ENCODE assay signal across 9 cellular contexts in the genomic region with DNA sequence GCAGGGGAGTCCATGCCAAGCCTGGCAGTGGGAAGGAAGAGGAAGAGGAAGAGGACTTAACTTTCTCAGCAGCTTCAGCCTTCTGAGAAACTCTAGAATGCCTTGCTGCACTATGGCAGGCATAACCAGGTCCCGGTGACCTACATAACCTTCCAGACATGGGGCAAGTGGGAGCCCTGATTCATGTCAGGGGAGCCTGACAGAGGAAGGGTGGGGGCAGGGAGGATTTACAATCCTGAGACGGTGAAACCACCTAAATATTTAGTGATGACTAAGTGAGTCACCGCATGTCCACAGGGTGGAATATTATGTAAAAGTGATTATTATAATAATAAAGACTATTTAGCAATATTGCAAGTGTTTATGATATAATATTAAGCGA. TPM values are rescaled to one million over a fixed set of nuclear protein-coding genes. Genes with fewer than 3 reads are reported as not detected.
DNase-seq lines count a peak whose midpoint lies in the region; ATAC-seq, FAIRE-seq and TF ChIP-seq lines count a peak whose summit lies in the region.
"Had no signal": no experiment of that assay in that cellular context is flagged by ENCODE, and none has a peak within 500 bp of the region (broad histone marks: within the 10 kb centered on the region; RNA-seq: fewer than 3 reads in every experiment).

No MANE protein-coding gene starts in this region.

- H3K9ac ChIP-seq in HUES48 (ENCODE audit: low read depth, low read length) (peak overlapping the region; percentile 38), astrocyte (ENCODE audit: low read length) (peak overlapping the region; percentile 83)

- no peak for TF ChIP-seq CTCF in astrocyte (IDR thresholded peaks at IDR 0.05; ENCODE audit: insufficient read depth, low read depth, low read length)
- no peak for TF ChIP-seq CTCF in upper lobe of left lung (IDR thresholded peaks at IDR 0.05)

- no peak for TF ChIP-seq POLR2A in upper lobe of left lung (IDR thresholded peaks at IDR 0.05)

- 74 to 82% methylated on average over 4 of the region's 4 CpGs for WGBS in upper lobe of left lung, 2 donors

- H3K4me2 ChIP-seq in astrocyte (ENCODE audit: low read length) = peak overlapping the region; percentile 83

- H3K27ac ChIP-seq in HUES48 (ENCODE audit: low read depth, low read length) = peak overlapping the region; percentile 83
- peak overlapping the region; percentile 98 for H3K27ac ChIP-seq in astrocyte (ENCODE audit: low read depth, low read length)
- H3K27ac ChIP-seq in upper lobe of left lung = peak overlapping the region; percentile 51 to 79 (median 72)

- H3K27me3 ChIP-seq in HUES48 (ENCODE audit: control insufficient read depth, insufficient read depth, low read length) (no peaks in the 10 kb centered on the region), astrocyte (ENCODE audit: insufficient read depth, low read length) (no peaks in the 10 kb centered on the region), upper lobe of left lung (no peaks in the 10 kb centered on the region)

- H3K36me3 Mint-ChIP-seq in astrocyte (ENCODE audit: low read depth, unreplicated experiment) = peaks cover 8% of the 10 kb centered on the region
- H3K36me3 Mint-ChIP-seq: natural killer cell had no signal

- ATAC-seq in upper lobe of left lung (ENCODE audit: low FRiP score in 2 of 2) = peak in 1 of 2 donors; percentile 27
- ATAC-seq in GM21367 (IDR thresholded peaks at IDR 0.05; ENCODE audit: unreplicated experiment) = no peak
- no peak for ATAC-seq in HG03280 (IDR thresholded peaks at IDR 0.05; ENCODE audit: unreplicated experiment)
- ATAC-seq: natural killer cell had no signal

- H3K4me1 ChIP-seq in HUES48 (ENCODE audit: control insufficient read depth, insufficient read depth, low read length) = peaks cover 50% of the 10 kb centered on the region
- peaks cover 63% of the 10 kb centered on the region for H3K4me1 ChIP-seq in astrocyte (ENCODE audit: insufficient read depth, low read length)
- peaks cover 47 to 50% (median 48%) of the 10 kb centered on the region in 4 donors for H3K4me1 ChIP-seq in upper lobe of left lung

- H3K36me3 ChIP-seq in HUES48 (ENCODE audit: control insufficient read depth, insufficient read depth, low read length) (no peaks in the 10 kb centered on the region), astrocyte (ENCODE audit: insufficient read depth, low read length) (no peaks in the 10 kb centered on the region), upper lobe of left lung (no peaks in the 10 kb centered on the region)
- H3K36me3 ChIP-seq: HAP-1 had no signal

- H3K4me3 ChIP-seq in HUES48 (ENCODE audit: low read depth, low read length) = no peak overlapping the region
- H3K4me3 ChIP-seq in astrocyte (ENCODE audit: insufficient read depth, low read depth, low read length) = peak overlapping the region; percentile 32
- H3K4me3 ChIP-seq in upper lobe of left lung = no peak overlapping the region
- H3K4me3 ChIP-seq: HAP-1 had no signal

- H3K27me3 Mint-ChIP-seq in astrocyte (ENCODE audit: low read depth, unreplicated experiment) = no peaks in the 10 kb centered on the region

- no peaks in the 10 kb centered on the region for H3K79me2 ChIP-seq in astrocyte (ENCODE audit: insufficient read depth, low read length)

- peaks cover 2% of the 10 kb centered on the region for H3K9me3 Mint-ChIP-seq in astrocyte (ENCODE audit: unreplicated experiment)
- H3K9me3 Mint-ChIP-seq: natural killer cell had no signal

- peak overlapping the region; percentile 99 for H3K27ac Mint-ChIP-seq in astrocyte (ENCODE audit: unreplicated experiment)
- H3K27ac Mint-ChIP-seq: natural killer cell had no signal

- H3K4me1 Mint-ChIP-seq in astrocyte (ENCODE audit: low read depth, unreplicated experiment) = peaks cover 86% of the 10 kb centered on the region
- H3K4me1 Mint-ChIP-seq: natural killer cell had no signal

- FAIRE-seq in astrocyte (lab: Jason Lieb, UNC) = peak; percentile 80

- peak; percentile 76 for DNase-seq in astrocyte (ENCODE audit: low read depth)
- DNase-seq in kidney glomerular epithelial cell (lab: John Stamatoyannopoulos, UW) = peak; percentile 68
- DNase-seq in upper lobe of left lung = no peak
- no peak for DNase-seq in NCI-H1436 (lab: John Stamatoyannopoulos, UW)
- DNase-seq: natural killer cell had no signal

- H3K4me3 Mint-ChIP-seq in astrocyte (ENCODE audit: unreplicated experiment) = peak overlapping the region; percentile 31
- H3K4me3 Mint-ChIP-seq: natural killer cell had no signal

- TF ChIP-seq EP300 in upper lobe of left lung (IDR thresholded peaks at IDR 0.05) = no peak

- H2AFZ ChIP-seq in astrocyte (ENCODE audit: low read depth, low read length) = no peak overlapping the region

- H3K9me3 ChIP-seq in HUES48 (ENCODE audit: control insufficient read depth, insufficient read depth, low read length) = no peaks in the 10 kb centered on the region
- H3K9me3 ChIP-seq in astrocyte (ENCODE audit: insufficient read depth, low read depth, low read length) = no peaks in the 10 kb centered on the region
- no peaks in the 10 kb centered on the region for H3K9me3 ChIP-seq in upper lobe of left lung
- H3K9me3 ChIP-seq: HAP-1 had no signal

- no peaks in the 10 kb centered on the region for H4K20me1 ChIP-seq in astrocyte (ENCODE audit: insufficient read depth, low read length)

RNA-seq across cellular contexts. Expression of gene AMOTL2, which starts 46.7 kb away (rescaled TPM):
- total RNA-seq in astrocyte (150 and 197 TPM in 2 replicates), upper lobe of left lung (100 to 1,000 TPM in 5 of 6 donors, 10 to 100 TPM in 1; 73.3 to 179 (median 132) TPM)
- total RNA-seq: natural killer cell had no signal

Comparison
In these comparisons a context has a peak if more than half of its experiments do, and no peak if none do; other contexts are left out.
1. DNase-seq: peak in astrocyte (single experiment) and kidney glomerular epithelial cell (single experiment); none in upper lobe of left lung (0 of 2) and NCI-H1436 (single experiment).
2. Peak in every context shown above with its lines, with median percentiles within 50 percentile points of each other: H3K27ac ChIP-seq.